ENCODE assay signal across 26 cellular contexts in the genomic region with DNA sequence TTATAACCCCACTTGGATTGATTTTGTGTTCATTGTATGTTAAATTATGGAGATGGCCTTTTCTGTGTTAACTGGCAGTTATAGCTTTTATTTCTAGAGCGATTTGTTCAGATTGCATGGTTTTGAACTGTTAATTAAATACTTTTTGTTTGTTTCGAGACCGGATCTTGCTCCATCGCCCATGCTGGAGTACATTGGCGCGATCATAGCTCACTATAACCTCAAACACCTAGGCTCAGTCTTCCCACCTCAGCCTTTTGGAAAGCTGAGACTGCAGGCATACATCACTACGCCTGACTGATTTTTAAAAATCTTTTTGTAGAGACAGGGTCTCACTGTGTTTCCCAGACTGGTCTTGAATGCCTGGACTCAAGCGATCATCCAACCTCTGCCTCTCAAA.
"Had no signal": no experiment of that assay in that cellular context is flagged by ENCODE, and none has a peak within 500 bp of the region (broad histone marks: within the 10 kb centered on the region; RNA-seq: fewer than 3 reads in every experiment).

No MANE protein-coding gene starts in this region.

- H3K27ac ChIP-seq: hepatocyte, left lung, lower lobe of right lung, neural progenitor cell, neutrophil, parathyroid adenoma, spleen, suprapubic skin, thoracic aorta, tibial artery, upper lobe of right lung had no signal

- ATAC-seq: left lung; lower lobe of right lung; natural killer cell; sciatic nerve; stimulated activated effector memory CD8-positive, alpha-beta T cell treated with anti-CD3 and anti-CD28 coated beads, Interleukin-12 subunit alpha, Interleukin-12 subunit beta, amount 100 ng/mL, for 72 hours; upper lobe of right lung had no signal

- H3K4me3 Mint-ChIP-seq: natural killer cell; nephron progenitor cell; neural progenitor cell; stimulated activated effector memory CD8-positive, alpha-beta T cell treated with anti-CD3 and anti-CD28 coated beads, Interleukin-12 subunit alpha, Interleukin-12 subunit beta, amount 100 ng/mL, for 72 hours; stimulated activated naive CD8-positive, alpha-beta T cell treated with anti-CD3 and anti-CD28 coated beads, Interleukin-15, Interleukin-2, amounts not matched to agents 100 ng/mL and 50 ng/mL, for 24 hours had no signal

- H3K27me3 Mint-ChIP-seq: naive B cell; stimulated activated naive CD8-positive, alpha-beta T cell treated with anti-CD3 and anti-CD28 coated beads, Interleukin-15, Interleukin-2, amounts not matched to agents 100 ng/mL and 50 ng/mL, for 24 hours had no signal

- H3K36me3 Mint-ChIP-seq: naive B cell; natural killer cell; neural progenitor cell; stimulated activated effector memory CD8-positive, alpha-beta T cell treated with anti-CD3 and anti-CD28 coated beads, Interleukin-12 subunit alpha, Interleukin-12 subunit beta, amount 100 ng/mL, for 72 hours had no signal

- H3K4me1 ChIP-seq: parathyroid adenoma had no signal

- H3K27ac Mint-ChIP-seq: nephron progenitor cell; neural progenitor cell; stimulated activated effector memory CD8-positive, alpha-beta T cell treated with anti-CD3 and anti-CD28 coated beads, Interleukin-12 subunit alpha, Interleukin-12 subunit beta, amount 100 ng/mL, for 72 hours; stimulated activated naive CD8-positive, alpha-beta T cell treated with anti-CD3 and anti-CD28 coated beads, Interleukin-15, Interleukin-2, amounts not matched to agents 100 ng/mL and 50 ng/mL, for 24 hours had no signal

- H3K9me3 ChIP-seq: heart right ventricle, left lung, lower lobe of right lung, neutrophil, psoas muscle, spleen, suprapubic skin, thoracic aorta, tibial artery, upper lobe of right lung had no signal

- H3K27me3 ChIP-seq: heart right ventricle, hepatocyte, left lung, neural progenitor cell, neutrophil, spleen, suprapubic skin, tibial artery, upper lobe of right lung had no signal

- H3K4me3 ChIP-seq: heart right ventricle, hepatocyte, left lung, lower lobe of right lung, neural progenitor cell, psoas muscle, spleen, suprapubic skin, thoracic aorta, tibial artery, upper lobe of right lung had no signal

- H3K9me3 Mint-ChIP-seq: naive B cell; natural killer cell; nephron progenitor cell; neural progenitor cell; stimulated activated effector memory CD8-positive, alpha-beta T cell treated with anti-CD3 and anti-CD28 coated beads, Interleukin-12 subunit alpha, Interleukin-12 subunit beta, amount 100 ng/mL, for 72 hours; stimulated activated naive CD8-positive, alpha-beta T cell treated with anti-CD3 and anti-CD28 coated beads, Interleukin-15, Interleukin-2, amounts not matched to agents 100 ng/mL and 50 ng/mL, for 24 hours had no signal

- H3K36me3 ChIP-seq: heart right ventricle, left lung, lower lobe of right lung, neural progenitor cell, neutrophil, suprapubic skin, thoracic aorta, tibial artery, upper lobe of right lung had no signal

- DNase-seq: heart right ventricle; islet precursor cell; left lung; lower lobe of right lung; mammary epithelial cell; mesenchymal stem cell; naive B cell; natural killer cell; nephron progenitor cell; occipital lobe; psoas muscle; spleen; stimulated activated CD4-positive, alpha-beta T cell treated with anti-CD3 and anti-CD28 coated beads, Interleukin-4, amount 100 ng/mL, for 24 hours; stimulated activated naive CD4-positive, alpha-beta T cell; tibial artery; trophoblast cell; upper lobe of right lung had no signal
